Comparison of ENCODE assay signal across 1 cellular context in the genomic region with DNA sequence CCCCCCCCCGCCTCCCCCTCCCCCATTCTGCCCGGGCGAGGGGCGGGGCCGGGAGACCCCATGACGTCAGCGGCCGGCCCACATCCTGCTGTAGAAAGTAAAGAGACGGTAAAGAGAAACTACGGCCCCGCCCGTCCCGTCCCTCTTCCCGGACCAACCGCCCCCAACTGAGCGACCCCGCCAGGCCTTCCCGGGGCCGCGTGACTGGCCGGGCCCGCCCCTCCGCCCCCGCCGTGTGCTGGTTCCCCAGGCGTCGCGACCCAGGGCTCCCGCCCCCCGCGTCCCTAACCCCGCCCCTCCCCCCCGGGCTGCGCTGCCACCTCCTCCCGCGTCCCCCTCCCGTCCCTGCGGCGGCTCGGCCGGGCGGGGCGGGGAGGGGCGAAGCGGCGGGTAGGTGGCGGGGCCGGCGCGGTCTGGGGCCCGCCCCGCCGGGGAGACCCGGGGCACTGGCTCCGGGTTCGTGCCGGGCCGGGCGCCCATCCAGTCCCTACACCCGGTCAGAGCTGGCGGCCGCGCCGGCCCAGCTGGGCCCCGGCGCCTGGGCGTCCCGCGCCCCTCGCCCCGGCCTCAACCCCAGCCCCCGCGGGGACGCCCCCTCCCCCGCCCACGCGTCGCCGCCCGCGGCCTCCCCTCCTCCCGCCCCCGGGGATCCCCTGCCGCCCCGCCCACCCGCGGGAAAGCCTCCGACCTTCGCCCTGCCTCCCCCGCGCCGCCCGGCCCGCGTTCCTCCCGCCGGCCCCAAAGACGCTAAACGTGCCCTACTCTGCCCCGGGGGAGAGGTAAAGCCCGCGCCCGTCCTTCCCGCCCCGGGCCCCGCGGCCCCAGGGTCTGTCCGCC.
TF ChIP-seq lines count a peak whose summit lies in the region.

No MANE protein-coding gene starts in this region.

TF ChIP-seq in HepG2, 621 proteins besides CTCF, POLR2A, EP300 and RAD21 (continued from another document and continues in another):
- peak; percentile 66; the same call in 1 of the 2 replicates for TF ChIP-seq HOXD1 (CRISPR knock-in tag; IDR thresholded peaks at IDR 0.05)
- TF ChIP-seq, protein P1, sequence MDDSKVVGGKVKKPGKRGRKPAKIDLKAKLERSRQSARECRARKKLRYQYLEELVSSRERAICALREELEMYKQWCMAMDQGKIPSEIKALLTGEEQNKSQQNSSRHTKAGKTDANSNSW (CRISPR knock-in tag; IDR thresholded peaks at IDR 0.05; ENCODE audit: borderline replicate concordance) = no peak
- no peak for TF ChIP-seq GTF3A (CRISPR knock-in tag; conservative IDR thresholded peaks at IDR 0.05)
- TF ChIP-seq ZNF891 (CRISPR knock-in tag; IDR thresholded peaks at IDR 0.05) = no peak
- peak; percentile 10; the same call in 1 of the 2 replicates for TF ChIP-seq MXD1 (CRISPR knock-in tag; IDR thresholded peaks at IDR 0.05)
- no peak for TF ChIP-seq STAT6 (CRISPR knock-in tag; IDR thresholded peaks at IDR 0.05; ENCODE audit: borderline replicate concordance)
- no peak for TF ChIP-seq CBX5 (CRISPR knock-in tag; IDR thresholded peaks at IDR 0.05; ENCODE audit: borderline replicate concordance)
- TF ChIP-seq, protein P2, sequence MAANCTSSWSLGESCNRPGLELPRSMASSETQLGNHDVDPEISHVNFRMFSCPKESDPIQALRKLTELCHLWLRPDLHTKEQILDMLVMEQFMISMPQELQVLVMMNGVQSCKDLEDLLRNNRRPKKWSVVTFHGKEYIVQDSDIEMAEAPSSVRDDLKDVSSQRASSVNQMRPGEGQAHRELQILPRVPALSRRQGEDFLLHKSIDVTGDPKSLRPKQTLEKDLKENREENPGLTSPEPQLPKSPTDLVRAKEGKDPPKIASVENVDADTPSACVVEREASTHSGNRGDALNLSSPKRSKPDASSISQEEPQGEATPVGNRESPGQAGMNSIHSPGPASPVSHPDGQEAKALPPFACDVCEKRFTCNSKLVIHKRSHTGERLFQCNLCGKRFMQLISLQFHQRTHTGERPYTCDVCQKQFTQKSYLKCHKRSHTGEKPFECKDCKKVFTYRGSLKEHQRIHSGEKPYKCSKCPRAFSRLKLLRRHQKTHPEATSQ (CRISPR knock-in tag; IDR thresholded peaks at IDR 0.05; ENCODE audit: borderline replicate concordance) = no peak
- TF ChIP-seq REPIN1 (CRISPR knock-in tag; IDR thresholded peaks at IDR 0.05; ENCODE audit: borderline replicate concordance, low read depth) = no peak
- no peak for TF ChIP-seq PAF1 (CRISPR knock-in tag; IDR thresholded peaks at IDR 0.05)
- no peak for TF ChIP-seq PLSCR1 (CRISPR knock-in tag; IDR thresholded peaks at IDR 0.05; ENCODE audit: borderline replicate concordance)
- TF ChIP-seq ZNF766 (CRISPR knock-in tag; IDR thresholded peaks at IDR 0.05; ENCODE audit: borderline replicate concordance) = 0 out of 2 replicates have a peak, but pooled peaks have one; percentile 53
- TF ChIP-seq ZNF619 (CRISPR knock-in tag; IDR thresholded peaks at IDR 0.05) = no peak
- peak; percentile 88 for TF ChIP-seq SAP130 (CRISPR knock-in tag; IDR thresholded peaks at IDR 0.05; ENCODE audit: low read depth)
- TF ChIP-seq, protein P3, sequence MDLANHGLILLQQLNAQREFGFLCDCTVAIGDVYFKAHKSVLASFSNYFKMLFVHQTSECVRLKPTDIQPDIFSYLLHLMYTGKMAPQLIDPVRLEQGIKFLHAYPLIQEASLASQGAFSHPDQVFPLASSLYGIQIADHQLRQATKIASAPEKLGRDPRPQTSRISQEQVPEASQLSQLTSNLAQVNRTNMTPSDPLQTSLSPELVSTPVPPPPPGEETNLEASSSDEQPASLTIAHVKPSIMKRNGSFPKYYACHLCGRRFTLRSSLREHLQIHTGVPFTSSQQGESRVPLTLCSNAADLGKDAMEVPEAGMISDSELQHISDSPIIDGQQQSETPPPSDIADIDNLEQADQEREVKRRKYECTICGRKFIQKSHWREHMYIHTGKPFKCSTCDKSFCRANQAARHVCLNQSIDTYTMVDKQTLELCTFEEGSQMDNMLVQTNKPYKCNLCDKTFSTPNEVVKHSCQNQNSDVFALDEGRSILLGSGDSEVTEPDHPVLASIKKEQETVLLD (CRISPR knock-in tag; IDR thresholded peaks at IDR 0.05; ENCODE audit: low read depth) = peak; percentile 96
- no peak for TF ChIP-seq NR1H2 (CRISPR knock-in tag; IDR thresholded peaks at IDR 0.05; ENCODE audit: borderline replicate concordance, low read depth)
- TF ChIP-seq RFX5 (IDR thresholded peaks at IDR 0.05; ENCODE audit: low read depth, low read length) = no peak
- TF ChIP-seq, protein P4, sequence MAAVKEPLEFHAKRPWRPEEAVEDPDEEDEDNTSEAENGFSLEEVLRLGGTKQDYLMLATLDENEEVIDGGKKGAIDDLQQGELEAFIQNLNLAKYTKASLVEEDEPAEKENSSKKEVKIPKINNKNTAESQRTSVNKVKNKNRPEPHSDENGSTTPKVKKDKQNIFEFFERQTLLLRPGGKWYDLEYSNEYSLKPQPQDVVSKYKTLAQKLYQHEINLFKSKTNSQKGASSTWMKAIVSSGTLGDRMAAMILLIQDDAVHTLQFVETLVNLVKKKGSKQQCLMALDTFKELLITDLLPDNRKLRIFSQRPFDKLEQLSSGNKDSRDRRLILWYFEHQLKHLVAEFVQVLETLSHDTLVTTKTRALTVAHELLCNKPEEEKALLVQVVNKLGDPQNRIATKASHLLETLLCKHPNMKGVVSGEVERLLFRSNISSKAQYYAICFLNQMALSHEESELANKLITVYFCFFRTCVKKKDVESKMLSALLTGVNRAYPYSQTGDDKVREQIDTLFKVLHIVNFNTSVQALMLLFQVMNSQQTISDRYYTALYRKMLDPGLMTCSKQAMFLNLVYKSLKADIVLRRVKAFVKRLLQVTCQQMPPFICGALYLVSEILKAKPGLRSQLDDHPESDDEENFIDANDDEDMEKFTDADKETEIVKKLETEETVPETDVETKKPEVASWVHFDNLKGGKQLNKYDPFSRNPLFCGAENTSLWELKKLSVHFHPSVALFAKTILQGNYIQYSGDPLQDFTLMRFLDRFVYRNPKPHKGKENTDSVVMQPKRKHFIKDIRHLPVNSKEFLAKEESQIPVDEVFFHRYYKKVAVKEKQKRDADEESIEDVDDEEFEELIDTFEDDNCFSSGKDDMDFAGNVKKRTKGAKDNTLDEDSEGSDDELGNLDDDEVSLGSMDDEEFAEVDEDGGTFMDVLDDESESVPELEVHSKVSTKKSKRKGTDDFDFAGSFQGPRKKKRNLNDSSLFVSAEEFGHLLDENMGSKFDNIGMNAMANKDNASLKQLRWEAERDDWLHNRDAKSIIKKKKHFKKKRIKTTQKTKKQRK (IDR thresholded peaks at IDR 0.05; ENCODE audit: low read length) = no peak
- TF ChIP-seq, protein P5, sequence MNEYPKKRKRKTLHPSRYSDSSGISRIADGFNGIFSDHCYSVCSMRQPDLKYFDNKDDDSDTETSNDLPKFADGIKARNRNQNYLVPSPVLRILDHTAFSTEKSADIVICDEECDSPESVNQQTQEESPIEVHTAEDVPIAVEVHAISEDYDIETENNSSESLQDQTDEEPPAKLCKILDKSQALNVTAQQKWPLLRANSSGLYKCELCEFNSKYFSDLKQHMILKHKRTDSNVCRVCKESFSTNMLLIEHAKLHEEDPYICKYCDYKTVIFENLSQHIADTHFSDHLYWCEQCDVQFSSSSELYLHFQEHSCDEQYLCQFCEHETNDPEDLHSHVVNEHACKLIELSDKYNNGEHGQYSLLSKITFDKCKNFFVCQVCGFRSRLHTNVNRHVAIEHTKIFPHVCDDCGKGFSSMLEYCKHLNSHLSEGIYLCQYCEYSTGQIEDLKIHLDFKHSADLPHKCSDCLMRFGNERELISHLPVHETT (CRISPR knock-in tag; conservative IDR thresholded peaks at IDR 0.05) = peak; percentile 73; the same call in 1 of the 2 replicates
- TF ChIP-seq ZNF407 (CRISPR knock-in tag; IDR thresholded peaks at IDR 0.05; ENCODE audit: not compliant biosample characterization) = no peak
- no peak for TF ChIP-seq JUNB (CRISPR knock-in tag; IDR thresholded peaks at IDR 0.05; ENCODE audit: borderline replicate concordance)
- TF ChIP-seq ZNF572 (CRISPR knock-in tag; IDR thresholded peaks at IDR 0.05) = no peak
